11 cellular contexts compared by ENCODE assay signal in the genomic region with DNA sequence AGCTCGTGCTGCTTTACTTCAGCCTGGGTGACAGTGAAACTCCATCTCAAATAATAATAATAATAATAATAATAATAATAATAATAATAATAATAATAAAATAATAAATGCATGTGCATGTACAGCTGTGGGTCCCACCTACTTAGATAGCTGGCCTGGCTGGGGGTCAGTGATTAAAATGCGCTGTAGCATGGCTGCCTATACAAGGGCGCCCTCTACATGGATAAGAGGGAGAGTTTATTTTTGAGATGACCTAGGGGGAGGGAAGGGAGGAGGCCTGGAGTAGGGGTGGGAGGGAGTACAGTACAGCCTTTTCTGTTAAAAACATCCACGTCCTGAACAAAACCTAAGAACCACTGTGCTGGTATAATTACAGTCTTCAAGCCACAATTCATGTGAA.
DNase-seq lines count a peak whose midpoint lies in the region; ATAC-seq, FAIRE-seq and TF ChIP-seq lines count a peak whose summit lies in the region.
"Had no signal": no experiment of that assay in that cellular context is flagged by ENCODE, and none has a peak within 500 bp of the region (broad histone marks: within the 10 kb centered on the region; RNA-seq: fewer than 3 reads in every experiment).

No MANE protein-coding gene starts in this region.

- no peak overlapping the region for H3K4me3 ChIP-seq in coronary artery
- H3K4me3 ChIP-seq: pancreas had no signal

- no peak overlapping the region for H3K4me3 Mint-ChIP-seq in Calu3 (ENCODE audit: low read depth, unreplicated experiment)

- BruUV-seq in Calu3 (replicated peaks; lab: Mats Ljungman, UMichigan), result no TSS peak

- no peak overlapping the region for H3K27ac ChIP-seq in coronary artery
- H3K27ac ChIP-seq: pancreas had no signal

- DNase-seq in Calu3 (peak; percentile 6), HEK293T (ENCODE audit: extremely low spot score) (peak; percentile 77), NCI-H748 (lab: John Stamatoyannopoulos, UW; ENCODE audit: unreplicated experiment) (peak; percentile 66), foreskin melanocyte (peak; percentile 33), GM12892 (ENCODE audit: insufficient read length) (no peak), coronary artery (ENCODE audit: low spot score) (no peak)
- DNase-seq: activated CD4-positive, alpha-beta T cell treated with anti-CD3 and anti-CD28 coated beads for 1 hour; NCI-H226; pancreas had no signal

- H3K27ac Mint-ChIP-seq in Calu3 (ENCODE audit: unreplicated experiment), result no peak overlapping the region

- no peaks in the 10 kb centered on the region for H3K36me3 Mint-ChIP-seq in Calu3 (ENCODE audit: insufficient read depth, unreplicated experiment)

- no peaks in the 10 kb centered on the region for H3K27me3 Mint-ChIP-seq in Calu3 (ENCODE audit: unreplicated experiment)

- H3K9me3 Mint-ChIP-seq in Calu3 (ENCODE audit: low read depth, unreplicated experiment), result no peaks in the 10 kb centered on the region

- intact Hi-C loops in Calu3 (cut with micrococcal nuclease; ENCODE audit: unreplicated experiment), result loop anchor here (5.0 kb wide), 2 partner anchors 148 to 203 kb away; a partner anchor contains a TSS

- POLR2A ChIA-PET in HEK293T (lab: Yijun Ruan, JAX), result interaction anchor here (1.8 to 2.0 kb wide), 2 partner anchors 148 to 205 kb away, joined by 9 to 10 read pairs; a partner anchor contains a TSS

- FAIRE-seq in GM12892 (lab: Jason Lieb, UNC), result no peak
- FAIRE-seq: pancreas had no signal

- no peaks in the 10 kb centered on the region for H3K4me1 Mint-ChIP-seq in Calu3 (ENCODE audit: low read depth, unreplicated experiment)

- TF ChIP-seq POLR2A in GM12892 (IDR thresholded peaks at IDR 0.05; ENCODE audit: low read depth, low read length), result no peak

- ATAC-seq in GM18511 (IDR thresholded peaks at IDR 0.05; ENCODE audit: unreplicated experiment) (no peak), HG03378 (IDR thresholded peaks at IDR 0.05; ENCODE audit: unreplicated experiment) (no peak)

- TF ChIP-seq CTCF in Calu3 (IDR thresholded peaks at IDR 0.05; ENCODE audit: unreplicated experiment), result no peak
- TF ChIP-seq CTCF in coronary artery (IDR thresholded peaks at IDR 0.05), result no peak

- CTCF ChIA-PET in Calu3 (lab: Charles Lee) (interaction anchor here (1.2 kb wide), 1 partner anchor 206 kb away, joined by 3 read pairs; no protein-coding TSS in a partner anchor), HEK293T (lab: Yijun Ruan, JAX) (interaction anchor here (0.5 to 2.5 kb wide), 7 partner anchors 13 to 409 kb away, joined by 3 to 13 read pairs (median 5); a partner anchor contains a TSS)

TF ChIP-seq in HEK293T, 16 proteins besides CTCF, POLR2A, EP300 and RAD21:
- TF ChIP-seq TARDBP (IDR thresholded peaks at IDR 0.05), result no peak
- TF ChIP-seq LEF1 (IDR thresholded peaks at IDR 0.05; ENCODE audit: borderline replicate concordance), result no peak
- no peak for TF ChIP-seq ARNT (IDR thresholded peaks at IDR 0.05)
- TF ChIP-seq ELF4 (IDR thresholded peaks at IDR 0.05), result no peak
- TF ChIP-seq FOXM1 (IDR thresholded peaks at IDR 0.05; ENCODE audit: borderline replicate concordance), result no peak
- TF ChIP-seq NFRKB (IDR thresholded peaks at IDR 0.05), result no peak
- TF ChIP-seq CTBP1 (IDR thresholded peaks at IDR 0.05; ENCODE audit: borderline replicate concordance), result no peak
- no peak for TF ChIP-seq L3MBTL2 (conservative IDR thresholded peaks at IDR 0.05)
- TF ChIP-seq HDGF (IDR thresholded peaks at IDR 0.05; ENCODE audit: borderline replicate concordance), result no peak
- no peak for TF ChIP-seq SUZ12 (IDR thresholded peaks at IDR 0.05)
- TF ChIP-seq SP1 (IDR thresholded peaks at IDR 0.05), result no peak
- TF ChIP-seq, protein P1, sequence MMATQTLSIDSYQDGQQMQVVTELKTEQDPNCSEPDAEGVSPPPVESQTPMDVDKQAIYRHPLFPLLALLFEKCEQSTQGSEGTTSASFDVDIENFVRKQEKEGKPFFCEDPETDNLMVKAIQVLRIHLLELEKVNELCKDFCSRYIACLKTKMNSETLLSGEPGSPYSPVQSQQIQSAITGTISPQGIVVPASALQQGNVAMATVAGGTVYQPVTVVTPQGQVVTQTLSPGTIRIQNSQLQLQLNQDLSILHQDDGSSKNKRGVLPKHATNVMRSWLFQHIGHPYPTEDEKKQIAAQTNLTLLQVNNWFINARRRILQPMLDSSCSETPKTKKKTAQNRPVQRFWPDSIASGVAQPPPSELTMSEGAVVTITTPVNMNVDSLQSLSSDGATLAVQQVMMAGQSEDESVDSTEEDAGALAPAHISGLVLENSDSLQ (IDR thresholded peaks at IDR 0.05), result no peak
- TF ChIP-seq BHLHE40 (IDR thresholded peaks at IDR 0.05; ENCODE audit: borderline replicate concordance), result no peak

Comparison
In these comparisons a context has a peak if more than half of its experiments do, and no peak if none do; other contexts are left out.
1. DNase-seq: peak in Calu3 (single experiment), HEK293T (single experiment), NCI-H748 (single experiment) and foreskin melanocyte (single experiment); none in GM12892 (single experiment) and coronary artery (single experiment).